In the genomic region with DNA sequence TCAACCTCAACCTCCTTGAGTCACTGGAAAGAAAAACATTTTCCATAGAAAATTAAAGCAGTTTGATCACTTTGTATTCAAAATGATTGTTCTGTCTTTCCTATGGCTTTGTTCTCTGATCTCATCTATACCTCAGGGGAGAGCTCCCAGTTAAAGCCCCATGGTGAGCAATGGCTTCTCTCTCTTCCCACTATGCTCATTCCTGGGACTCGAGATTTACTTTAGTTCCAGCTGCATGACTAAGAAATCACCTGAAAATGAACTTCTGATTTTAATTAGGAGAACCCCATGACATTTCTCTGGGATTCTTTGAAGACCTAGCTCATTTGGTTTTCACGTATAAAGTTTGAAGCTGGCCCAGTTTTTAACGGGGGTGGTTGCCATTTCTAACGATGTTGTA, we compare ENCODE assay signal across 36 cellular contexts.
"Had no signal": no experiment of that assay in that cellular context is flagged by ENCODE, and none has a peak within 500 bp of the region (broad histone marks: within the 10 kb centered on the region; RNA-seq: fewer than 3 reads in every experiment).

No MANE protein-coding gene starts in this region.

- DNase-seq: activated B cell treated with CpG ODN at 0.5 μM for 24 hours; activated CD4-positive, alpha-beta memory T cell treated with anti-CD3 and anti-CD28 coated beads for 36 hours; activated CD4-positive, alpha-beta T cell treated with anti-CD3 and anti-CD28 coated beads for 4 hours; activated CD4-positive, alpha-beta T cell treated with anti-CD3 and anti-CD28 coated beads, Interleukin-2, amount 10 ng/mL, durations not matched to agents 24 days and 14 days; activated CD4-positive, alpha-beta T cell treated with anti-CD3 and anti-CD28 coated beads, Interleukin-2, amount 50 U/mL, for 1 hour; activated CD4-positive, alpha-beta T cell treated with anti-CD3 and anti-CD28 coated beads, Interleukin-2, amount 50 U/mL, for 4 hours; activated CD4-positive, CD25-positive, alpha-beta regulatory T cell treated with anti-CD3 and anti-CD28 coated beads, Interleukin-2, amount 50 U/mL, for 72 hours; activated CD8-positive, alpha-beta memory T cell treated with anti-CD3 and anti-CD28 coated beads, Interleukin-2, amount 50 U/mL, for 4 hours; activated CD8-positive, alpha-beta T cell treated with anti-CD3 and anti-CD28 coated beads for 36 hours; activated effector memory CD4-positive, alpha-beta T cell treated with anti-CD3 and anti-CD28 coated beads, Interleukin-2, amount 50 U/mL, for 16 hours; activated gamma-delta T cell treated with Interleukin-2 at 50 U/mL for 16 hours; activated naive CD4-positive, alpha-beta T cell; activated naive CD4-positive, alpha-beta T cell treated with anti-CD3 and anti-CD28 coated beads for 36 hours; activated naive CD4-positive, alpha-beta T cell treated with anti-CD3 and anti-CD28 coated beads, Interleukin-2, amount 50 U/mL, for 16 hours; activated naive CD8-positive, alpha-beta T cell treated with anti-CD3 and anti-CD28 coated beads for 36 hours; activated T-cell treated with anti-CD3 and anti-CD28 coated beads for 4 hours; activated T-cell treated with anti-CD3 and anti-CD28 coated beads, Interleukin-2, amount 50 U/mL, for 1 hour; activated T-cell treated with anti-CD3 and anti-CD28 coated beads, Interleukin-2, amount 50 U/mL, for 4 hours; activated T-cell treated with anti-CD3 and anti-CD28 coated beads, Interleukin-2, amount 50 U/mL, for 72 hours; adrenal gland; amniotic stem cell; aorta; caudate nucleus; cerebellar nuclear complex; T-helper 1 cell; T-helper 2 cell; T-helper 9 cell had no signal

- H3K27ac Mint-ChIP-seq: activated B cell treated with CpG ODN at 0.5 μM for 24 hours; activated CD4-positive, alpha-beta memory T cell treated with anti-CD3 and anti-CD28 coated beads for 36 hours; activated CD4-positive, alpha-beta T cell treated with anti-CD3 and anti-CD28 coated beads, Interleukin-2, amount 10 ng/mL, durations not matched to agents 24 days and 14 days; activated CD8-positive, alpha-beta T cell treated with anti-CD3 and anti-CD28 coated beads for 36 hours; activated naive CD4-positive, alpha-beta T cell treated with anti-CD3 and anti-CD28 coated beads for 36 hours; activated naive CD4-positive, alpha-beta T cell treated with anti-CD3 and anti-CD28 coated beads, Interleukin-2, amount 50 U/mL, for 72 hours; activated naive CD8-positive, alpha-beta T cell treated with anti-CD3 and anti-CD28 coated beads for 36 hours; activated T-cell treated with anti-CD3 and anti-CD28 coated beads, Interleukin-2, amount 50 U/mL, for 72 hours; activated T-helper 1 cell treated with anti-CD3 and anti-CD28 coated beads, Interleukin-12 subunit alpha, Interleukin-12 subunit beta, Interleukin-2, Interleukin-4 antibody, amounts not matched to agents 30 ng/mL and 10 ng/mL and 1 ng/mL, durations not matched to agents 14 hours and 24 hours and 36 hours; activated T-helper 17 cell treated with anti-CD3 and anti-CD28 coated beads, Interleukin-2, amount 50 U/mL, for 72 hours; T-helper 1 cell treated with Interleukin-12 subunit alpha and Interleukin-12 subunit beta and Interleukin-4 antibody, amounts not matched to agents 30 μg/mL and 1 μg/mL, for 36 hours; T-helper 2 cell treated with Interferon-gamma antibody and Interleukin-4, amounts not matched to agents 5 μg/mL and 100 μg/mL, for 36 hours had no signal

- H3K36me3 Mint-ChIP-seq: activated CD4-positive, alpha-beta memory T cell treated with anti-CD3 and anti-CD28 coated beads for 36 hours; activated naive CD8-positive, alpha-beta T cell treated with anti-CD3 and anti-CD28 coated beads for 36 hours; brain had no signal

- H3K9me3 Mint-ChIP-seq: activated CD4-positive, alpha-beta memory T cell treated with anti-CD3 and anti-CD28 coated beads for 36 hours; activated CD8-positive, alpha-beta T cell treated with anti-CD3 and anti-CD28 coated beads for 36 hours; activated naive CD8-positive, alpha-beta T cell treated with anti-CD3 and anti-CD28 coated beads for 36 hours; activated T-cell treated with anti-CD3 and anti-CD28 coated beads, Interleukin-2, amount 50 U/mL, for 4 hours; activated T-helper 17 cell treated with anti-CD3 and anti-CD28 coated beads, Interleukin-2, amount 50 U/mL, for 72 hours; brain; T-helper 1 cell treated with Interleukin-12 subunit alpha and Interleukin-12 subunit beta and Interleukin-4 antibody, amounts not matched to agents 30 μg/mL and 1 μg/mL, for 36 hours had no signal

- H3K4me1 Mint-ChIP-seq: activated B cell treated with CpG ODN at 0.5 μM for 24 hours; activated CD4-positive, alpha-beta T cell treated with anti-CD3 and anti-CD28 coated beads, Interleukin-2, amount 10 ng/mL, durations not matched to agents 24 days and 14 days; activated naive CD8-positive, alpha-beta T cell treated with anti-CD3 and anti-CD28 coated beads for 36 hours; activated T-helper 17 cell treated with anti-CD3 and anti-CD28 coated beads, Interleukin-2, amount 50 U/mL, for 72 hours; central memory CD8-positive, alpha-beta T cell had no signal

- ATAC-seq: activated CD8-positive, alpha-beta T cell treated with anti-CD3 and anti-CD28 coated beads for 36 hours; activated naive CD4-positive, alpha-beta T cell treated with anti-CD3 and anti-CD28 coated beads, Interleukin-2, amount 50 U/mL, for 72 hours; activated T-cell treated with anti-CD3 and anti-CD28 coated beads, Interleukin-2, amount 50 U/mL, for 4 hours; activated T-cell treated with anti-CD3 and anti-CD28 coated beads, Interleukin-2, amount 50 U/mL, for 72 hours; activated T-helper 17 cell treated with anti-CD3 and anti-CD28 coated beads, Interleukin-2, amount 50 U/mL, for 72 hours had no signal

- H3K36me3 ChIP-seq: adrenal gland, cardiac muscle cell had no signal

- H3K27ac ChIP-seq: adrenal gland, cardiac muscle cell, VCaP had no signal

- H3K4me3 ChIP-seq: adrenal gland, cardiac muscle cell had no signal

- H3K27me3 Mint-ChIP-seq: activated B cell treated with CpG ODN at 0.5 μM for 24 hours; activated CD4-positive, alpha-beta memory T cell treated with anti-CD3 and anti-CD28 coated beads for 36 hours; activated CD4-positive, alpha-beta T cell treated with anti-CD3 and anti-CD28 coated beads, Interleukin-2, amount 10 ng/mL, durations not matched to agents 24 days and 14 days; activated naive CD8-positive, alpha-beta T cell treated with anti-CD3 and anti-CD28 coated beads for 36 hours; activated T-helper 17 cell treated with anti-CD3 and anti-CD28 coated beads, Interleukin-2, amount 50 U/mL, for 72 hours; brain; central memory CD8-positive, alpha-beta T cell had no signal

- H3K4me3 Mint-ChIP-seq: activated B cell treated with CpG ODN at 0.5 μM for 24 hours; activated CD4-positive, alpha-beta memory T cell treated with anti-CD3 and anti-CD28 coated beads for 36 hours; activated CD4-positive, alpha-beta T cell treated with anti-CD3 and anti-CD28 coated beads, Interleukin-2, amount 10 ng/mL, durations not matched to agents 24 days and 14 days; activated CD8-positive, alpha-beta T cell treated with anti-CD3 and anti-CD28 coated beads for 36 hours; activated naive CD4-positive, alpha-beta T cell treated with anti-CD3 and anti-CD28 coated beads for 36 hours; activated naive CD8-positive, alpha-beta T cell treated with anti-CD3 and anti-CD28 coated beads for 36 hours; activated T-cell treated with anti-CD3 and anti-CD28 coated beads, Interleukin-2, amount 50 U/mL, for 4 hours; activated T-cell treated with anti-CD3 and anti-CD28 coated beads, Interleukin-2, amount 50 U/mL, for 72 hours; activated T-helper 1 cell treated with anti-CD3 and anti-CD28 coated beads, Interleukin-12 subunit alpha, Interleukin-12 subunit beta, Interleukin-2, Interleukin-4 antibody, amounts not matched to agents 30 ng/mL and 10 ng/mL and 1 ng/mL, durations not matched to agents 14 hours and 24 hours and 36 hours; activated T-helper 17 cell treated with anti-CD3 and anti-CD28 coated beads, Interleukin-2, amount 50 U/mL, for 72 hours; brain; central memory CD8-positive, alpha-beta T cell; T-helper 1 cell treated with Interleukin-12 subunit alpha and Interleukin-12 subunit beta and Interleukin-4 antibody, amounts not matched to agents 30 μg/mL and 1 μg/mL, for 36 hours; T-helper 2 cell treated with Interferon-gamma antibody and Interleukin-4, amounts not matched to agents 5 μg/mL and 100 μg/mL, for 36 hours had no signal

- H3K9me3 ChIP-seq: adrenal gland had no signal

- H3K4me1 ChIP-seq: adrenal gland had no signal

- H3K27me3 ChIP-seq: adrenal gland, cardiac muscle cell had no signal
